ENCODE assay signal across 14 cellular contexts in the genomic region with DNA sequence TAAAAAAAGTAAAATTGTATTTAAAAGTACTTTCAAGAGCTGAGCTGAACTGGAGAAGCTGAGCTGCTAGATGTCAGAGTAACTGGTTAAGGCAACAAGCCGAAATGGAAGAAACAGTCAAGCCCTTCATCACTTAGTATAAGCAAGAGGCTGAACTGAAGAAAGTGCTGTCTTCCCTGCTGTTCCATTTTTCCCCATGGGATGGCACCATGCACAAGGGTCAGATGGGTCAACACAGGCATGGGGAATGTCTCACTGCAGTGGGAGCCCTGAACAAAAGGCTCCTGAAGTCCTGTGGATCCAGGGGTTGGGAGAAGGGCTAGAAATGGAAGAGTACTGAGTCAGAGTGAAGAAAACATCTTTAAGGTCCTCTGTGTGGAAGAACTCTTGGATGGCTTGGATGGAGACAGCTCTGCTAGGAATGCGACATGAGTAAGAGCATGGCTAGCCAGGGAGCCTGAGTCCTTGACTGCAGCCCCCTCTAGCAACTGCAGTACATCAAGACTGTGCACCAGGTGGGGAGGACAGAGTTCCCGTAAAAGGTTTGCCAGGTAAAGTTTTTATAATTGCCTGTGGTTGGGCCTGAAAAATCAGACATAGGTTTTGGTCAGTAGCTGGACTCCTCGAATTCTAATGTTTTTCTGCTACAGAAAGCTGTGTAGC.
A peak's percentile ranks its signal among the peaks of the same experiment; 100 is the strongest.
DNase-seq lines count a peak whose midpoint lies in the region; ATAC-seq, FAIRE-seq and TF ChIP-seq lines count a peak whose summit lies in the region.
"Had no signal": no experiment of that assay in that cellular context is flagged by ENCODE, and none has a peak within 500 bp of the region (broad histone marks: within the 10 kb centered on the region; RNA-seq: fewer than 3 reads in every experiment).

No MANE protein-coding gene starts in this region.

- FAIRE-seq in urothelium cell line (lab: Jason Lieb, UNC), result no peak
- FAIRE-seq: frontal cortex, G401.6 had no signal

- H3K36me3 ChIP-seq in cardiac muscle cell (no peaks in the 10 kb centered on the region), SJCRH30 (no peaks in the 10 kb centered on the region)
- H3K36me3 ChIP-seq: right atrium auricular region, vagina had no signal

- H3K27me3 ChIP-seq in cardiac muscle cell (no peaks in the 10 kb centered on the region), SJCRH30 (no peaks in the 10 kb centered on the region; the same call in 1 of the 2 replicates), foreskin keratinocyte (no peaks in the 10 kb centered on the region)
- H3K27me3 ChIP-seq: right atrium auricular region, vagina had no signal

- H3K4me3 ChIP-seq in cardiac muscle cell, result no peak overlapping the region
- no peak overlapping the region for H3K4me3 ChIP-seq in SJCRH30
- H3K4me3 ChIP-seq: mucosa of descending colon, right atrium auricular region, vagina had no signal

- intact Hi-C loops in Right ventricle myocardium inferior (cut with DNase I), result no loop called here

- ATAC-seq in Right ventricle myocardium inferior, result no peak
- peak; percentile 45 for ATAC-seq in foreskin keratinocyte
- ATAC-seq in HG03025 (IDR thresholded peaks at IDR 0.05; ENCODE audit: low FRiP score, unreplicated experiment), result no peak
- ATAC-seq: mucosa of descending colon had no signal

- DNase-seq in cardiac muscle cell (ENCODE audit: low read depth in 1 of 2, low spot score in 1 of 2) (peak; percentile 17 to 56), Right ventricle myocardium inferior (ENCODE audit: missing footprints) (no peak), SJCRH30 (peak; percentile 12 to 24), foreskin keratinocyte (peak in 1 of 2 donors; percentile 22), urothelium cell line (ENCODE audit: low spot score) (peak; percentile 11), T-helper 9 cell (no peak)
- DNase-seq in central memory CD4-positive, alpha-beta T cell, result no peak
- DNase-seq: mucosa of descending colon, NCI-H1417 had no signal

- H3K9me3 ChIP-seq in cardiac muscle cell (ENCODE audit: low read depth), result peaks cover 2% of the 10 kb centered on the region
- H3K9me3 ChIP-seq in SJCRH30 (replicated peaks), result no peaks in the 10 kb centered on the region
- H3K9me3 ChIP-seq: right atrium auricular region, vagina had no signal

- no peak overlapping the region for H3K27ac ChIP-seq in cardiac muscle cell
- no peak overlapping the region for H3K27ac ChIP-seq in SJCRH30
- no peak overlapping the region for H3K27ac ChIP-seq in foreskin keratinocyte
- H3K27ac ChIP-seq: right atrium auricular region, vagina had no signal

- TF ChIP-seq CTCF in cardiac muscle cell (IDR thresholded peaks at IDR 0.05; ENCODE audit: low read depth, low read length), result peak; percentile 43
- peak; percentile 42 for TF ChIP-seq CTCF in foreskin keratinocyte (conservative IDR thresholded peaks at IDR 0.05)

- H3K4me1 ChIP-seq in cardiac muscle cell (ENCODE audit: low read depth) (no peaks in the 10 kb centered on the region), SJCRH30 (no peaks in the 10 kb centered on the region), foreskin keratinocyte (no peaks in the 10 kb centered on the region)
- H3K4me1 ChIP-seq: right atrium auricular region, vagina had no signal

Comparison
In these comparisons a context has a peak if more than half of its experiments do, and no peak if none do; other contexts are left out.
1. DNase-seq: peak in cardiac muscle cell (2 of 2), SJCRH30 (2 of 2) and urothelium cell line (single experiment); none in Right ventricle myocardium inferior (single experiment), central memory CD4-positive, alpha-beta T cell (single experiment) and T-helper 9 cell (single experiment).